ENCODE assay signal across 21 cellular contexts in the genomic region with DNA sequence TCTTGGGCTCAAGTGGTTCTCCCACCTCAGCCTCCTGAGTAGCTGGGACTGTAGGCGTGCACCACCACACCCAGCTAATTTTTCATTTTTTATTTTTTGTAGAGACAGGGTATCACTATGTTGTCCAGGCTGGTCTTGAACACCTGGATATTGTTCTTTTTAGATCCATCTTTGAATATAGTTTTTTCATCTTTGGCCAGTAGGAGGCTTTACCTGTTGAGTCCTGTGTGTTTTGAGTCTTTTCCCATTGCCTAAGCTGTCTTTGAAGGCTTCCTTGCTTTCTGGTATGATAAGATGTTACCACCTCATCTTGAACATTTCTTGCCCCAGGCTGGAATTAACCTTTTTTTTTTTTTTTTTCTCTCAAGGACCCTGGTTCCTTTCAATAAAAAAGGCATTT.
A peak's percentile ranks its signal among the peaks of the same experiment; 100 is the strongest.
DNase-seq lines count a peak whose midpoint lies in the region; ATAC-seq and TF ChIP-seq lines count a peak whose summit lies in the region.
"Had no signal": no experiment of that assay in that cellular context is flagged by ENCODE, and none has a peak within 500 bp of the region (broad histone marks: within the 10 kb centered on the region; RNA-seq: fewer than 3 reads in every experiment).

No MANE protein-coding gene starts in this region.

- H3K4me1 ChIP-seq in PC-3 (ENCODE audit: insufficient read depth, low read length): no peaks in the 10 kb centered on the region
- H3K4me1 ChIP-seq: gastrocnemius medialis had no signal

- H3K9me3 ChIP-seq in PC-3 (ENCODE audit: low read length): 0 out of 2 replicates have a peak, but pooled peaks cover 6% of the 10 kb centered on the region
- H3K9me3 ChIP-seq: gastrocnemius medialis, neutrophil had no signal

- no peak for ATAC-seq in PC-3
- no peak for ATAC-seq in GM21723 (IDR thresholded peaks at IDR 0.05; ENCODE audit: unreplicated experiment)
- ATAC-seq: esophagus mucosa, gastrocnemius medialis, Panc1 had no signal

- H3K9ac ChIP-seq in PC-3 (ENCODE audit: low read length): no peak overlapping the region

- H3K4me2 ChIP-seq in PC-3 (ENCODE audit: low read length): no peak overlapping the region

- DNase-seq in DMS53 (lab: John Stamatoyannopoulos, UW) (peak; percentile 7), DMS53 treated with DMSO at 0.1 percent for 48 hours (lab: John Stamatoyannopoulos, UW; ENCODE audit: unreplicated experiment) (no peak), HFFc6 (no peak), PC-3 (peak; percentile 15), neural crest cell (ENCODE audit: low read depth, low spot score) (no peak), nucleus accumbens (lab: John Stamatoyannopoulos, UW) (no peak), DMS 273 treated with DMSO at 0.1 percent for 48 hours (lab: John Stamatoyannopoulos, UW) (no peak)
- DNase-seq: activated naive CD4-positive, alpha-beta T cell treated with anti-CD3 and anti-CD28 coated beads, Interleukin-2, amount 10 ng/mL, durations not matched to agents 7 days and 5 days; activated T-cell treated with anti-CD3 and anti-CD28 coated beads, Interleukin-2, amount 50 U/mL, for 48 hours; central memory CD4-positive, alpha-beta T cell; dorsolateral prefrontal cortex; EL; gastrocnemius medialis; NCI-H2171 treated with DMSO at 0.1 percent for 48 hours; NCI-H774 had no signal

- H3K27me3 ChIP-seq in PC-3 (ENCODE audit: low read length): no peaks in the 10 kb centered on the region
- H3K27me3 ChIP-seq: gastrocnemius medialis, neutrophil had no signal

- no peaks in the 10 kb centered on the region for H3K79me2 ChIP-seq in PC-3 (ENCODE audit: low read length)

- H3K36me3 Mint-ChIP-seq in HFFc6 (ENCODE audit: low read depth): peaks cover 26% of the 10 kb centered on the region
- H3K36me3 Mint-ChIP-seq in neural crest cell (ENCODE audit: low read depth): peaks cover 3% of the 10 kb centered on the region

- H3K9me2 ChIP-seq in PC-3 (replicated peaks; ENCODE audit: low read length): no peaks in the 10 kb centered on the region

- peak; percentile 44; the same call in 1 of the 2 replicates for TF ChIP-seq CTCF in HFFc6 (IDR thresholded peaks at IDR 0.05)
- TF ChIP-seq CTCF in PC-3 (conservative IDR thresholded peaks at IDR 0.05; ENCODE audit: low read depth, low read length): peak; percentile 45
- TF ChIP-seq CTCF in neural crest cell (conservative IDR thresholded peaks at IDR 0.05): peak; percentile 32

- no peaks in the 10 kb centered on the region for H4K20me1 ChIP-seq in PC-3 (ENCODE audit: low read length)

- POLR2A ChIA-PET in PC-3 (lab: Charles Lee; ENCODE audit: unreplicated experiment): no interaction called here

- H3K27ac Mint-ChIP-seq in HFFc6: no peak overlapping the region
- no peak overlapping the region for H3K27ac Mint-ChIP-seq in neural crest cell (ENCODE audit: unreplicated experiment)
- H3K27ac Mint-ChIP-seq: activated naive CD4-positive, alpha-beta T cell treated with anti-CD3 and anti-CD28 coated beads, Interleukin-2, amount 10 ng/mL, durations not matched to agents 7 days and 5 days had no signal

- H3F3A ChIP-seq in PC-3 (ENCODE audit: low read length, unreplicated experiment): no peaks in the 10 kb centered on the region

- H3K4me1 Mint-ChIP-seq in HFFc6 (ENCODE audit: low read depth) (peaks cover 10% of the 10 kb centered on the region; the same call in 1 of the 2 replicates), neural crest cell (peaks cover 19% of the 10 kb centered on the region)

- no peak overlapping the region for H2AFZ ChIP-seq in PC-3 (ENCODE audit: low read length)

- no peaks in the 10 kb centered on the region for H3K27me3 Mint-ChIP-seq in HFFc6 (ENCODE audit: insufficient read depth)
- no peaks in the 10 kb centered on the region for H3K27me3 Mint-ChIP-seq in neural crest cell (ENCODE audit: low read depth)

- H3K9me3 Mint-ChIP-seq in HFFc6: peaks cover 32% of the 10 kb centered on the region
- peaks cover 4% of the 10 kb centered on the region for H3K9me3 Mint-ChIP-seq in neural crest cell

- H3K4me3 Mint-ChIP-seq in HFFc6 (no peak overlapping the region), neural crest cell (no peak overlapping the region)
- H3K4me3 Mint-ChIP-seq: activated naive CD4-positive, alpha-beta T cell treated with anti-CD3 and anti-CD28 coated beads, Interleukin-2, amount 10 ng/mL, durations not matched to agents 7 days and 5 days had no signal

- BruUV-seq in PC-3 (replicated peaks; lab: Mats Ljungman, UMichigan): no TSS peak

- intact Hi-C loops in PC-3 (cut with micrococcal nuclease): no loop called here

- H3K4me3 ChIP-seq in PC-3 (ENCODE audit: low read length): no peak overlapping the region
- H3K4me3 ChIP-seq: dorsolateral prefrontal cortex, gastrocnemius medialis, lung had no signal

- CTCF ChIA-PET in PC-3 (lab: Charles Lee): interaction anchor here (0.6 to 0.7 kb wide), 2 partner anchors 71 to 165 kb away, joined by 5 to 6 read pairs; no protein-coding TSS in a partner anchor

- no peak overlapping the region for H3K27ac ChIP-seq in PC-3 (ENCODE audit: low read length)
- H3K27ac ChIP-seq: 22Rv1, dorsolateral prefrontal cortex, gastrocnemius medialis, neutrophil had no signal

- no peaks in the 10 kb centered on the region for H3K36me3 ChIP-seq in PC-3 (ENCODE audit: low read depth, low read length)
- H3K36me3 ChIP-seq: gastrocnemius medialis, neutrophil had no signal

Comparison
In these comparisons a context has a peak if more than half of its experiments do, and no peak if none do; other contexts are left out.
1. DNase-seq: peak in DMS53 (single experiment) and PC-3 (single experiment); none in DMS53 treated with DMSO at 0.1 percent for 48 hours (single experiment), HFFc6 (single experiment), neural crest cell (single experiment), nucleus accumbens (0 of 56) and DMS 273 treated with DMSO at 0.1 percent for 48 hours (single experiment).
2. Peak in every context shown above with its lines, with median percentiles within 50 percentile points of each other: CTCF ChIP-seq.